16 cellular contexts compared by ENCODE assay signal in the genomic region with DNA sequence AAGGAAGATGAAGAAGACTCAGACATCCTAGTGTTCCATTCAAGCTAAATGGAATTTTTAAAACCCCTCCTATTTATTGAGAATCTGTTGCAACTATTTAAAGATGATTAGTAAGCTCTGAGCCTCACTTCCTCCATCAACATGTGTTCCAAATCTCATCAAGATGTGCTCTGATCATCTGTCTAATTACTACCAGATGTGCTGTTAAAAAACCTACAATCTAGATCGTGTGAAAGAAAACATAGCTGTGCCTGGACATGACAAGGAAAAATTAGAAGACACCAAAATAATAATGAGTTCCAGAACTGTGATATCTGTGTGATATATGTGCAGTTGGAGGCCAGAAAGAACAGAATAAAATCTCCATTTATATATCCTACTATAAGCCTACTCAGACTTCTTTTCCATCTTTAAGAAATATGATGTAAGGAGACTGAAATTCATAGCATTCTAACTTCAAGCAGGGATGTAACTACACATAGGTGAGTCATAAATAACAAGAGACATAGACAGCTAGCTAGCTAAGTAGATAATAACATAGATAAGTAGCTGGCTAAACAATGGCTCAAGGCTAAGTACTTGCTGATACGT. TPM values are rescaled to one million over a fixed set of nuclear protein-coding genes. Genes with fewer than 3 reads are reported as not detected.
A peak's percentile ranks its signal among the peaks of the same experiment; 100 is the strongest.
DNase-seq lines count a peak whose midpoint lies in the region; ATAC-seq and TF ChIP-seq lines count a peak whose summit lies in the region.
"Had no signal": no experiment of that assay in that cellular context is flagged by ENCODE, and none has a peak within 500 bp of the region (broad histone marks: within the 10 kb centered on the region; RNA-seq: fewer than 3 reads in every experiment).

No MANE protein-coding gene starts in this region.

- no TSS peak for BruUV-seq in Caco-2 (replicated peaks; lab: Mats Ljungman, UMichigan)

- H3K27me3 Mint-ChIP-seq in Caco-2 (ENCODE audit: insufficient read depth, unreplicated experiment) (no peaks in the 10 kb centered on the region), memory B cell (no peaks in the 10 kb centered on the region)
- no peaks in the 10 kb centered on the region for H3K27me3 Mint-ChIP-seq in CD8-positive, alpha-beta memory T cell

- H3K36me3 ChIP-seq in Caco-2 (ENCODE audit: control insufficient read depth, insufficient read depth, low read length): peaks cover 7% of the 10 kb centered on the region
- H3K36me3 ChIP-seq in brain microvascular endothelial cell (replicated peaks): peaks cover 57% of the 10 kb centered on the region
- peaks cover 70% of the 10 kb centered on the region for H3K36me3 ChIP-seq in CD8-positive, alpha-beta memory T cell (ENCODE audit: insufficient read depth, low read length)
- peaks cover 4% of the 10 kb centered on the region; the same call in 1 of the 2 replicates for H3K36me3 ChIP-seq in MM.1S (replicated peaks; ENCODE audit: insufficient read depth, low read length)

- TF ChIP-seq CTCF in Caco-2 (IDR thresholded peaks at IDR 0.05; ENCODE audit: insufficient read depth in 1 of 2, low read depth in 1 of 2, low read length in 1 of 2, severe bottlenecking in 1 of 2, unreplicated experiment in 1 of 2) (no peak), brain microvascular endothelial cell (IDR thresholded peaks at IDR 0.05; ENCODE audit: low read depth, low read length, missing control alignments) (no peak), MM.1S (IDR thresholded peaks at IDR 0.05; ENCODE audit: low read length) (no peak), coronary artery (IDR thresholded peaks at IDR 0.05) (no peak)

- peaks cover 16% of the 10 kb centered on the region for H3K4me1 Mint-ChIP-seq in Caco-2 (ENCODE audit: low read depth, unreplicated experiment)
- peaks cover 37% of the 10 kb centered on the region for H3K4me1 Mint-ChIP-seq in memory B cell
- peaks cover 47 to 77% (median 70%) of the 10 kb centered on the region in 3 donors for H3K4me1 Mint-ChIP-seq in CD8-positive, alpha-beta memory T cell

- no peak overlapping the region for H2AFZ ChIP-seq in MM.1S (ENCODE audit: low read length)

- no peaks in the 10 kb centered on the region for H3K9me3 ChIP-seq in Caco-2
- no peaks in the 10 kb centered on the region for H3K9me3 ChIP-seq in CD8-positive, alpha-beta memory T cell (ENCODE audit: low read length)
- H3K9me3 ChIP-seq in MM.1S (replicated peaks; ENCODE audit: insufficient read depth, low read length): no peaks in the 10 kb centered on the region
- H3K9me3 ChIP-seq: psoas muscle had no signal

- H3K79me2 ChIP-seq in MM.1S (ENCODE audit: low read length): peaks cover 18% of the 10 kb centered on the region

- peaks cover 4% of the 10 kb centered on the region; the same call in 1 of the 2 replicates for H3K4me1 ChIP-seq in Caco-2
- H3K4me1 ChIP-seq in CD8-positive, alpha-beta memory T cell (ENCODE audit: insufficient read depth, low read length): peaks cover 29% of the 10 kb centered on the region
- H3K4me1 ChIP-seq in MM.1S (ENCODE audit: low read length): peaks cover 8% of the 10 kb centered on the region
- H3K4me1 ChIP-seq: psoas muscle had no signal

- no peak overlapping the region for H3K4me2 ChIP-seq in MM.1S (ENCODE audit: low read depth, low read length)

- DNase-seq in Caco-2: no peak
- DNase-seq in M059J (ENCODE audit: low read depth): peak; percentile 54
- no peak for DNase-seq in brain microvascular endothelial cell
- no peak for DNase-seq in memory B cell (ENCODE audit: low spot score in 2 of 2)
- DNase-seq in CD8-positive, alpha-beta memory T cell: no peak
- DNase-seq in medulla oblongata (ENCODE audit: extremely low spot score): no peak
- no peak for DNase-seq in MM.1S
- no peak for DNase-seq in coronary artery (ENCODE audit: low spot score)
- DNase-seq: activated CD4-positive, alpha-beta T cell treated with anti-CD3 and anti-CD28 coated beads, Interleukin-2, amount 50 U/mL, for 4 hours; DMS79; NCI-H526 treated with DMSO at 0.1 percent for 48 hours; psoas muscle; stimulated activated CD4-positive, alpha-beta T cell treated with anti-CD3 and anti-CD28 coated beads, Interleukin-4, amount 100 ng/mL, for 24 hours had no signal

- H3K9me2 ChIP-seq in MM.1S (replicated peaks; ENCODE audit: insufficient read depth, low read length): no peaks in the 10 kb centered on the region

- H3K4me3 Mint-ChIP-seq in Caco-2 (ENCODE audit: unreplicated experiment) (no peak overlapping the region), memory B cell (no peak overlapping the region)
- H3K4me3 Mint-ChIP-seq in CD8-positive, alpha-beta memory T cell: no peak overlapping the region
- H3K4me3 Mint-ChIP-seq: mesothelial cell of epicardium had no signal

- intact Hi-C loops in Caco-2 (cut with micrococcal nuclease; ENCODE audit: unreplicated experiment): no loop called here

- POLR2A ChIA-PET in Caco-2 (lab: Charles Lee): no interaction called here
- POLR2A ChIA-PET in CD8-positive, alpha-beta memory T cell (lab: Charles Lee): interaction anchor here (1.5 kb wide), 1 partner anchor 26 kb away, joined by 3 read pairs; no protein-coding TSS in a partner anchor

- H4K20me1 ChIP-seq in MM.1S (ENCODE audit: insufficient read depth, low read length): no peaks in the 10 kb centered on the region

- no peaks in the 10 kb centered on the region for H3K27me3 ChIP-seq in Caco-2 (replicated peaks; ENCODE audit: control insufficient read depth, insufficient read depth, low read length)
- H3K27me3 ChIP-seq in brain microvascular endothelial cell (replicated peaks): no peaks in the 10 kb centered on the region
- H3K27me3 ChIP-seq in CD8-positive, alpha-beta memory T cell (ENCODE audit: insufficient read depth, low read length, poor library complexity, severe bottlenecking): no peaks in the 10 kb centered on the region
- H3K27me3 ChIP-seq in MM.1S (replicated peaks; ENCODE audit: insufficient read depth, low read length): no peaks in the 10 kb centered on the region

- in situ Hi-C loops in brain microvascular endothelial cell (cut with HindIII; ENCODE audit: low pct_ligation_motif_present, low sequenced_read_pairs): no loop called here

- H3K27ac ChIP-seq in brain microvascular endothelial cell: peak overlapping the region; percentile 76
- H3K27ac ChIP-seq in CD8-positive, alpha-beta memory T cell (ENCODE audit: low read depth, low read length): no peak overlapping the region
- H3K27ac ChIP-seq in MM.1S (ENCODE audit: low read length): no peak overlapping the region
- no peak overlapping the region for H3K27ac ChIP-seq in coronary artery
- H3K27ac ChIP-seq: HL-60, psoas muscle had no signal

- no peaks in the 10 kb centered on the region for H3K9me3 Mint-ChIP-seq in Caco-2 (ENCODE audit: unreplicated experiment)
- no peaks in the 10 kb centered on the region for H3K9me3 Mint-ChIP-seq in memory B cell
- no peaks in the 10 kb centered on the region for H3K9me3 Mint-ChIP-seq in CD8-positive, alpha-beta memory T cell
- H3K9me3 Mint-ChIP-seq: activated naive CD4-positive, alpha-beta T cell treated with anti-CD3 and anti-CD28 coated beads, Interleukin-2, amount 50 U/mL, for 72 hours; mesothelial cell of epicardium had no signal

- CTCF ChIA-PET in Caco-2 (lab: Charles Lee): interaction anchor here (1.0 kb wide), 1 partner anchor 33 kb away, joined by 3 read pairs; no protein-coding TSS in a partner anchor
- CTCF ChIA-PET in CD8-positive, alpha-beta memory T cell (lab: Charles Lee): interaction anchor here (1.0 to 1.6 kb wide), 3 partner anchors 18 to 26 kb away, joined by 3 to 6 read pairs (median 3); no protein-coding TSS in a partner anchor

- H3K27ac Mint-ChIP-seq in Caco-2 (ENCODE audit: unreplicated experiment) (peak overlapping the region; percentile 19), memory B cell (peak overlapping the region; percentile 81)
- peak overlapping the region in 4 of 8 donors; percentile 25 to 77 (median 33) for H3K27ac Mint-ChIP-seq in CD8-positive, alpha-beta memory T cell
- H3K27ac Mint-ChIP-seq: mesothelial cell of epicardium had no signal

- H3K36me3 Mint-ChIP-seq in Caco-2 (ENCODE audit: insufficient read depth, unreplicated experiment) (peaks cover 58% of the 10 kb centered on the region), memory B cell (peaks cover 54% of the 10 kb centered on the region)
- H3K36me3 Mint-ChIP-seq in CD8-positive, alpha-beta memory T cell: peaks cover 40 to 76% (median 41%) of the 10 kb centered on the region in 3 donors

- ATAC-seq in memory B cell (ENCODE audit: low read depth): no peak
- ATAC-seq: activated naive CD4-positive, alpha-beta T cell treated with anti-CD3 and anti-CD28 coated beads, Interleukin-2, amount 50 U/mL, for 72 hours; psoas muscle had no signal

- no peak overlapping the region for H3K4me3 ChIP-seq in Caco-2 (ENCODE audit: low read depth, low read length)
- H3K4me3 ChIP-seq in brain microvascular endothelial cell (ENCODE audit: low read depth, low read length): no peak overlapping the region
- H3K4me3 ChIP-seq in CD8-positive, alpha-beta memory T cell (ENCODE audit: low read length): no peak overlapping the region
- H3K4me3 ChIP-seq in MM.1S (ENCODE audit: low read length): no peak overlapping the region
- no peak overlapping the region for H3K4me3 ChIP-seq in coronary artery
- H3K4me3 ChIP-seq: psoas muscle had no signal

- peaks cover 4% of the 10 kb centered on the region for H3F3A ChIP-seq in MM.1S (ENCODE audit: insufficient read depth, low read length)

- no peak overlapping the region for H3K9ac ChIP-seq in MM.1S (ENCODE audit: low read length)

RNA-seq across cellular contexts. Expression of gene XPC, which starts 7.7 kb away (rescaled TPM):
- 31.0 and 33.1 TPM in 2 replicates for total RNA-seq in Caco-2 (2022)
- total RNA-seq in M059J (2014; rRNA removed; shearing (Covaris generic)): 8.9 and 13.0 TPM in 2 replicates
- total RNA-seq in CD8-positive, alpha-beta memory T cell: 10 to 100 TPM; 38.8 to 38.9 TPM
- 44.0 TPM for polyA plus RNA-seq in CD8-positive, alpha-beta memory T cell

RNA-seq across cellular contexts. Expression of gene LSM3, which starts 8.0 kb away (rescaled TPM):
- 19.1 and 20.5 TPM in 2 replicates for total RNA-seq in Caco-2 (2022)
- 23.0 and 34.9 TPM in 2 replicates for total RNA-seq in M059J (2014; rRNA removed; shearing (Covaris generic))
- total RNA-seq in CD8-positive, alpha-beta memory T cell: 10 to 100 TPM; 25.8 to 26.6 TPM
- 22.9 TPM for polyA plus RNA-seq in CD8-positive, alpha-beta memory T cell

RNA-seq across cellular contexts. Expression of gene TMEM43, which starts 45.8 kb away (rescaled TPM):
- total RNA-seq in Caco-2 (2022): 33.0 and 35.2 TPM in 2 replicates
- total RNA-seq in M059J (2014; rRNA removed; shearing (Covaris generic)): 55.9 and 73.2 TPM in 2 replicates
- 10 to 100 TPM; 48.8 to 49.4 TPM for total RNA-seq in CD8-positive, alpha-beta memory T cell
- 75.3 TPM for polyA plus RNA-seq in CD8-positive, alpha-beta memory T cell

RNA-seq across cellular contexts. Expression of gene CHCHD4, which starts 46.0 kb away (rescaled TPM):
- 15.3 and 15.9 TPM in 2 replicates for total RNA-seq in Caco-2 (2022)
- total RNA-seq in M059J (2014; rRNA removed; shearing (Covaris generic)): 19.3 and 23.4 TPM in 2 replicates
- total RNA-seq in CD8-positive, alpha-beta memory T cell: 10 to 100 TPM; 21.7 to 21.8 TPM
- 13.9 TPM for polyA plus RNA-seq in CD8-positive, alpha-beta memory T cell
